In the genomic region with DNA sequence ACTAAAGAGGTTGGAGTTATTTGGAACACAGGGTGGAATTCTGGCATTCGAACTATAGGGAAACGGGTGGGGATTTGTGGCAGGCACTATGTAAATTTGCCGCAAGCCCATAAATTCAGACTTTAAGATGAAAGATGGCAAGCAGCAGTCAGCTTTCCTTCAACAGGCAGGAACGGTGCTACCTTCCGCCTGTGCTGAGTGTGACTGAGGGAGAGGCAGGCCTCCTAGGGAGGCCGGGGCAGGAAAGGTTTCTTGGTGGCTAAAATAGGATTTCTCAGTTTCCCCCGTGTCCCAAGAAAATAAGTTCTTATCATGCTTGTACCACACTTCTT, we compare ENCODE assay signal across 2 cellular contexts.
TF ChIP-seq lines count a peak whose summit lies in the region.

No MANE protein-coding gene starts in this region.

TF ChIP-seq in HCT116, 20 proteins besides CTCF, POLR2A, EP300 and RAD21 (continued from another document):
- TF ChIP-seq ATF3 (IDR thresholded peaks at IDR 0.05) (no peak), FOSL1 (IDR thresholded peaks at IDR 0.05; ENCODE audit: low read depth) (no peak), SP1 (IDR thresholded peaks at IDR 0.05; ENCODE audit: low read depth) (no peak), CEBPB (IDR thresholded peaks at IDR 0.05; ENCODE audit: low read depth) (no peak), EZH2 (IDR thresholded peaks at IDR 0.05) (no peak), EZH2phosphoT487 (IDR thresholded peaks at IDR 0.05; ENCODE audit: borderline replicate concordance) (no peak), YY1 (IDR thresholded peaks at IDR 0.05; ENCODE audit: extremely low read depth, insufficient replicate concordance, low read depth, low read length) (no peak), ZNF274 (IDR thresholded peaks at IDR 0.05; ENCODE audit: low read depth, low read length) (no peak), ZFX (IDR thresholded peaks at IDR 0.05) (no peak), JUND (IDR thresholded peaks at IDR 0.05) (no peak), POLR2AphosphoS5 (IDR thresholded peaks at IDR 0.05; ENCODE audit: low read depth, low read length) (no peak), SRF (IDR thresholded peaks at IDR 0.05; ENCODE audit: low read depth) (no peak)
- TF ChIP-seq, protein P1, sequence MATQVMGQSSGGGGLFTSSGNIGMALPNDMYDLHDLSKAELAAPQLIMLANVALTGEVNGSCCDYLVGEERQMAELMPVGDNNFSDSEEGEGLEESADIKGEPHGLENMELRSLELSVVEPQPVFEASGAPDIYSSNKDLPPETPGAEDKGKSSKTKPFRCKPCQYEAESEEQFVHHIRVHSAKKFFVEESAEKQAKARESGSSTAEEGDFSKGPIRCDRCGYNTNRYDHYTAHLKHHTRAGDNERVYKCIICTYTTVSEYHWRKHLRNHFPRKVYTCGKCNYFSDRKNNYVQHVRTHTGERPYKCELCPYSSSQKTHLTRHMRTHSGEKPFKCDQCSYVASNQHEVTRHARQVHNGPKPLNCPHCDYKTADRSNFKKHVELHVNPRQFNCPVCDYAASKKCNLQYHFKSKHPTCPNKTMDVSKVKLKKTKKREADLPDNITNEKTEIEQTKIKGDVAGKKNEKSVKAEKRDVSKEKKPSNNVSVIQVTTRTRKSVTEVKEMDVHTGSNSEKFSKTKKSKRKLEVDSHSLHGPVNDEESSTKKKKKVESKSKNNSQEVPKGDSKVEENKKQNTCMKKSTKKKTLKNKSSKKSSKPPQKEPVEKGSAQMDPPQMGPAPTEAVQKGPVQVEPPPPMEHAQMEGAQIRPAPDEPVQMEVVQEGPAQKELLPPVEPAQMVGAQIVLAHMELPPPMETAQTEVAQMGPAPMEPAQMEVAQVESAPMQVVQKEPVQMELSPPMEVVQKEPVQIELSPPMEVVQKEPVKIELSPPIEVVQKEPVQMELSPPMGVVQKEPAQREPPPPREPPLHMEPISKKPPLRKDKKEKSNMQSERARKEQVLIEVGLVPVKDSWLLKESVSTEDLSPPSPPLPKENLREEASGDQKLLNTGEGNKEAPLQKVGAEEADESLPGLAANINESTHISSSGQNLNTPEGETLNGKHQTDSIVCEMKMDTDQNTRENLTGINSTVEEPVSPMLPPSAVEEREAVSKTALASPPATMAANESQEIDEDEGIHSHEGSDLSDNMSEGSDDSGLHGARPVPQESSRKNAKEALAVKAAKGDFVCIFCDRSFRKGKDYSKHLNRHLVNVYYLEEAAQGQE (IDR thresholded peaks at IDR 0.05; ENCODE audit: low read depth), result no peak

TF ChIP-seq in liver, 16 proteins besides CTCF, POLR2A, EP300 and RAD21 (continued from another document):
- TF ChIP-seq, protein P2, sequence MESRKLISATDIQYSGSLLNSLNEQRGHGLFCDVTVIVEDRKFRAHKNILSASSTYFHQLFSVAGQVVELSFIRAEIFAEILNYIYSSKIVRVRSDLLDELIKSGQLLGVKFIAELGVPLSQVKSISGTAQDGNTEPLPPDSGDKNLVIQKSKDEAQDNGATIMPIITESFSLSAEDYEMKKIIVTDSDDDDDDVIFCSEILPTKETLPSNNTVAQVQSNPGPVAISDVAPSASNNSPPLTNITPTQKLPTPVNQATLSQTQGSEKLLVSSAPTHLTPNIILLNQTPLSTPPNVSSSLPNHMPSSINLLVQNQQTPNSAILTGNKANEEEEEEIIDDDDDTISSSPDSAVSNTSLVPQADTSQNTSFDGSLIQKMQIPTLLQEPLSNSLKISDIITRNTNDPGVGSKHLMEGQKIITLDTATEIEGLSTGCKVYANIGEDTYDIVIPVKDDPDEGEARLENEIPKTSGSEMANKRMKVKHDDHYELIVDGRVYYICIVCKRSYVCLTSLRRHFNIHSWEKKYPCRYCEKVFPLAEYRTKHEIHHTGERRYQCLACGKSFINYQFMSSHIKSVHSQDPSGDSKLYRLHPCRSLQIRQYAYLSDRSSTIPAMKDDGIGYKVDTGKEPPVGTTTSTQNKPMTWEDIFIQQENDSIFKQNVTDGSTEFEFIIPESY (IDR thresholded peaks at IDR 0.05), result no peak
- TF ChIP-seq, protein P3, sequence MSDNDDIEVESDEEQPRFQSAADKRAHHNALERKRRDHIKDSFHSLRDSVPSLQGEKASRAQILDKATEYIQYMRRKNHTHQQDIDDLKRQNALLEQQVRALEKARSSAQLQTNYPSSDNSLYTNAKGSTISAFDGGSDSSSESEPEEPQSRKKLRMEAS (IDR thresholded peaks at IDR 0.05), result no peak
- no peak for TF ChIP-seq GABPA (IDR thresholded peaks at IDR 0.05 in 1 of 2, conservative IDR thresholded peaks at IDR 0.05 in 1 of 2)
- no peak for TF ChIP-seq FOXA2 (IDR thresholded peaks at IDR 0.05)
- TF ChIP-seq, protein P1 (IDR thresholded peaks at IDR 0.05), result no peak
- TF ChIP-seq ATF3 (IDR thresholded peaks at IDR 0.05), result no peak
- no peak for TF ChIP-seq JUND (IDR thresholded peaks at IDR 0.05)
- TF ChIP-seq HNF4G (IDR thresholded peaks at IDR 0.05), result no peak
- TF ChIP-seq NR2F2 (IDR thresholded peaks at IDR 0.05), result no peak
- TF ChIP-seq TAF1 (conservative IDR thresholded peaks at IDR 0.05), result no peak
